ENCODE assay signal across 14 cellular contexts in genomic region chr3:129665024-129665768, GRCh38. TPM values are rescaled to one million over a fixed set of nuclear protein-coding genes. Genes with fewer than 3 reads are reported as not detected.
DNase-seq lines count a peak whose midpoint lies in the region; ATAC-seq, FAIRE-seq and TF ChIP-seq lines count a peak whose summit lies in the region.
"Had no signal": no experiment of that assay in that cellular context is flagged by ENCODE, and none has a peak within 500 bp of the region (broad histone marks: within the 10 kb centered on the region; RNA-seq: fewer than 3 reads in every experiment).

No MANE protein-coding gene starts in this region.

- H2BK120ac ChIP-seq in mesenchymal stem cell (ENCODE audit: low read depth, low read length): no peak overlapping the region

- no peak for FAIRE-seq in bronchial epithelial cell (lab: Jason Lieb, UNC)
- FAIRE-seq in urothelium cell line (lab: Jason Lieb, UNC): no peak
- FAIRE-seq: pancreas had no signal

- H3K27ac ChIP-seq in Karpas-422 (ENCODE audit: low read length) (peak overlapping the region; percentile 67), mesenchymal stem cell (ENCODE audit: low read length, poor library complexity, severe bottlenecking) (peak overlapping the region; percentile 30)
- H3K27ac ChIP-seq: lower lobe of right lung, pancreas had no signal

- peak overlapping the region; percentile 31 for H2AK5ac ChIP-seq in mesenchymal stem cell (ENCODE audit: low read length, severe bottlenecking)

- H3K4me1 ChIP-seq in Karpas-422 (ENCODE audit: low read length): peaks cover 58% of the 10 kb centered on the region
- H3K4me1 ChIP-seq in mesenchymal stem cell (ENCODE audit: control insufficient read depth, insufficient read depth, low read depth, low read length): peaks cover 4% of the 10 kb centered on the region
- H3K4me1 ChIP-seq: lower lobe of right lung had no signal

- H3K36me3 ChIP-seq in Karpas-422 (ENCODE audit: insufficient read depth, low read length) (peaks cover 2% of the 10 kb centered on the region; the same call in 1 of the 2 replicates), bronchial epithelial cell (ENCODE audit: control insufficient read depth, insufficient read depth, low read length) (peaks cover 1% of the 10 kb centered on the region), mesenchymal stem cell (ENCODE audit: control insufficient read depth in 1 of 2, insufficient read depth in 2 of 2, low read depth in 1 of 2, low read length in 2 of 2) (peaks cover under 1 to 10% of the 10 kb centered on the region in 2 experiments)
- H3K36me3 ChIP-seq: pancreas had no signal

- no peaks in the 10 kb centered on the region for H3K9me3 ChIP-seq in Karpas-422 (ENCODE audit: low read length)
- no peaks in the 10 kb centered on the region for H3K9me3 ChIP-seq in mesenchymal stem cell (ENCODE audit: control insufficient read depth, low read length)
- H3K9me3 ChIP-seq: adrenal gland, lower lobe of right lung, pancreas had no signal

- WGBS in mesenchymal stem cell: 86% methylated on average over 2 of the region's 3 CpGs

- H3K18ac ChIP-seq in mesenchymal stem cell (ENCODE audit: low read depth in 1 of 2, low read length in 2 of 2): peak overlapping the region in 1 of 2 experiments; percentile 8

- H3K4me2 ChIP-seq in Karpas-422 (ENCODE audit: low read depth, low read length, poor library complexity, severe bottlenecking) (peak overlapping the region; percentile 8), mesenchymal stem cell (ENCODE audit: low read length, poor library complexity, severe bottlenecking) (no peak overlapping the region)

- peak; percentile 25 for DNase-seq in AG20443 (ENCODE audit: low spot score)
- peak; percentile 38 for DNase-seq in Karpas-422
- DNase-seq in bronchial epithelial cell (ENCODE audit: low read depth): peak; percentile 74
- DNase-seq in mesenchymal stem cell: peak; percentile 37
- DNase-seq in urothelium cell line (ENCODE audit: low spot score): no peak
- DNase-seq in NCI-H446 treated with DMSO at 0.1 percent for 48 hours (lab: John Stamatoyannopoulos, UW): no peak
- no peak for DNase-seq in KBM-7
- DNase-seq: adrenal gland; CD8-positive, alpha-beta memory T cell; lower lobe of right lung; NCI-H1092; NCI-H774; pancreas had no signal

- no peak overlapping the region for H2BK15ac ChIP-seq in mesenchymal stem cell (ENCODE audit: low read depth, poor library complexity, severe bottlenecking)

- H3K9ac ChIP-seq in Karpas-422 (ENCODE audit: low read length): peak overlapping the region; percentile 6; the same call in 1 of the 2 replicates
- H3K9ac ChIP-seq in mesenchymal stem cell (ENCODE audit: low read length): peak overlapping the region; percentile 28

- H3K4me3 ChIP-seq in Karpas-422 (ENCODE audit: low read length): no peak overlapping the region
- no peak overlapping the region for H3K4me3 ChIP-seq in bronchial epithelial cell (ENCODE audit: low read depth, low read length)
- H3K4me3 ChIP-seq in mesenchymal stem cell (ENCODE audit: insufficient read depth in 1 of 2, low read depth in 1 of 2, low read length in 2 of 2): no peak overlapping the region
- H3K4me3 ChIP-seq: adrenal gland, lower lobe of right lung, pancreas had no signal

- H3K4ac ChIP-seq in mesenchymal stem cell (ENCODE audit: low read depth in 1 of 2, low read length in 2 of 2): no peak overlapping the region

- H2BK12ac ChIP-seq in mesenchymal stem cell (ENCODE audit: low read length in 2 of 2): no peak overlapping the region

- H3K9me2 ChIP-seq in Karpas-422 (replicated peaks; ENCODE audit: insufficient read depth, low read length): no peaks in the 10 kb centered on the region

- H4K8ac ChIP-seq in mesenchymal stem cell (ENCODE audit: low read length): no peak overlapping the region

- ATAC-seq in HG03378 (IDR thresholded peaks at IDR 0.05; ENCODE audit: unreplicated experiment): no peak

- H3K79me2 ChIP-seq in Karpas-422 (ENCODE audit: low read length): peaks cover 85% of the 10 kb centered on the region

- H3K27me3 ChIP-seq in Karpas-422 (ENCODE audit: low read length) (no peaks in the 10 kb centered on the region), bronchial epithelial cell (ENCODE audit: control insufficient read depth, insufficient read depth, low read length) (no peaks in the 10 kb centered on the region), mesenchymal stem cell (ENCODE audit: control insufficient read depth in 1 of 2, insufficient read depth in 1 of 2, low read length in 2 of 2) (no peaks in the 10 kb centered on the region)
- H3K27me3 ChIP-seq: adrenal gland, pancreas had no signal

- H3K14ac ChIP-seq in mesenchymal stem cell (ENCODE audit: low read length in 2 of 2): no peak overlapping the region

- no peak overlapping the region for H4K91ac ChIP-seq in mesenchymal stem cell (ENCODE audit: low read length)

- peaks cover 11% of the 10 kb centered on the region for H3K79me1 ChIP-seq in mesenchymal stem cell (replicated peaks; ENCODE audit: low read length, poor library complexity, severe bottlenecking)

- H2BK5ac ChIP-seq in mesenchymal stem cell (ENCODE audit: low read depth, low read length, poor library complexity, severe bottlenecking): no peak overlapping the region

- no peaks in the 10 kb centered on the region for H4K20me1 ChIP-seq in Karpas-422 (ENCODE audit: insufficient read depth, low read depth, low read length)

- in situ Hi-C loops in KBM-7 (cut with MboI; ENCODE audit: low pct_unique_long_range_greater_than_20kb, low sequenced_read_pairs): no loop called here

- TF ChIP-seq CTCF in bronchial epithelial cell (IDR thresholded peaks at IDR 0.05; ENCODE audit: insufficient read depth, low read length, severe bottlenecking): no peak

- H2AFZ ChIP-seq in Karpas-422 (ENCODE audit: low read length): no peak overlapping the region
- H2AFZ ChIP-seq in mesenchymal stem cell (ENCODE audit: low read depth, low read length): no peak overlapping the region

- no peak overlapping the region for H3K23ac ChIP-seq in mesenchymal stem cell (ENCODE audit: low read length in 2 of 2)

RNA-seq across cellular contexts. Expression of gene PLXND1, which starts 58.7 kb away (rescaled TPM):
- 0.52 TPM in 1 of 2 replicates, not detected in the other for total RNA-seq in Karpas-422 (2014; rRNA removed; shearing (Covaris generic); ENCODE audit: low replicate concordance)
- total RNA-seq in bronchial epithelial cell: 1.0 and 2.4 TPM in 2 replicates
- 288 TPM for polyA plus RNA-seq in mesenchymal stem cell (2013, experiment 1 of 2)
- 288 TPM for polyA plus RNA-seq in mesenchymal stem cell (2013, experiment 2 of 2)

Comparison
In these comparisons a context has a peak if more than half of its experiments do, and no peak if none do; other contexts are left out.
1. DNase-seq: peak in AG20443 (single experiment), Karpas-422 (single experiment), bronchial epithelial cell (single experiment) and mesenchymal stem cell (single experiment); none in urothelium cell line (single experiment), NCI-H446 treated with DMSO at 0.1 percent for 48 hours (single experiment) and KBM-7 (single experiment).